Comparison of ENCODE assay signal across 9 cellular contexts in genomic region chr22:25747245-25747944, GRCh38. TPM values are rescaled to one million over a fixed set of nuclear protein-coding genes. Genes with fewer than 3 reads are reported as not detected.
DNase-seq lines count a peak whose midpoint lies in the region; TF ChIP-seq lines count a peak whose summit lies in the region.
"Had no signal": no experiment of that assay in that cellular context is flagged by ENCODE, and none has a peak within 500 bp of the region (broad histone marks: within the 10 kb centered on the region; RNA-seq: fewer than 3 reads in every experiment).

No MANE protein-coding gene starts in this region.

- peak overlapping the region; percentile 76 for H3K27ac ChIP-seq in skeletal muscle tissue (ENCODE audit: low read depth, low read length)
- H3K27ac ChIP-seq: vagina had no signal

- peaks cover 5% of the 10 kb centered on the region for H3K27me3 Mint-ChIP-seq in HFFc6 (ENCODE audit: insufficient read depth)

- peaks cover 0 to 6% (median 0%) of the 10 kb centered on the region in 3 donors for H3K36me3 ChIP-seq in skeletal muscle tissue (ENCODE audit: control insufficient read depth in 3 of 3, insufficient read depth in 3 of 3, low read length in 3 of 3)
- H3K36me3 ChIP-seq: vagina had no signal

- DNase-seq in HFFc6 (peak; percentile 65), SW480 (ENCODE audit: low spot score) (peak; percentile 56), fibroblast of the aortic adventitia (ENCODE audit: low read depth) (peak; percentile 97), superior temporal gyrus (ENCODE audit: extremely low spot score) (no peak), NCI-H128 (lab: John Stamatoyannopoulos, UW; ENCODE audit: unreplicated experiment) (no peak), activated gamma-delta T cell (lab: John Stamatoyannopoulos, UW) (no peak)
- DNase-seq: KG1 had no signal

- peaks cover 68 to 79% (median 74%) of the 10 kb centered on the region in 3 donors for H3K4me1 ChIP-seq in skeletal muscle tissue (ENCODE audit: control insufficient read depth in 3 of 3, insufficient read depth in 3 of 3, low read length in 3 of 3)
- H3K4me1 ChIP-seq: vagina had no signal

- peak overlapping the region; percentile 83 for H3K27ac Mint-ChIP-seq in HFFc6

- TF ChIP-seq CTCF in HFFc6 (IDR thresholded peaks at IDR 0.05) (no peak), fibroblast of the aortic adventitia (IDR thresholded peaks at IDR 0.05; ENCODE audit: insufficient read depth, low read length) (no peak)

- no peaks in the 10 kb centered on the region for H3K27me3 ChIP-seq in skeletal muscle tissue (ENCODE audit: control insufficient read depth in 3 of 3, insufficient read depth in 3 of 3, low read length in 3 of 3)
- H3K27me3 ChIP-seq: vagina had no signal

- peak overlapping the region; percentile 52 to 74 (median 54) for H3K9ac ChIP-seq in skeletal muscle tissue (ENCODE audit: low read depth in 1 of 3, low read length in 3 of 3)

- peaks cover 9% of the 10 kb centered on the region for H3K36me3 Mint-ChIP-seq in HFFc6 (ENCODE audit: low read depth)

- no peaks in the 10 kb centered on the region for H3K9me3 ChIP-seq in skeletal muscle tissue (ENCODE audit: control insufficient read depth in 3 of 3, low read length in 3 of 3)
- H3K9me3 ChIP-seq: vagina had no signal

- H3K4me3 ChIP-seq in fibroblast of the aortic adventitia (ENCODE audit: low read depth, low read length), result no peak overlapping the region
- peak overlapping the region; percentile 35 to 64 (median 39) for H3K4me3 ChIP-seq in skeletal muscle tissue (ENCODE audit: low read length in 3 of 3)
- H3K4me3 ChIP-seq: vagina had no signal

- H3K9me3 Mint-ChIP-seq in HFFc6, result peaks cover 54% of the 10 kb centered on the region

- H3K4me3 Mint-ChIP-seq in HFFc6, result peak overlapping the region; percentile 26; the same call in 1 of the 2 replicates

- H3K4me1 Mint-ChIP-seq in HFFc6 (ENCODE audit: low read depth), result peaks cover 27% of the 10 kb centered on the region; the same call in 1 of the 2 replicates

RNA-seq across cellular contexts. Expression of gene MYO18B, which starts 5.4 kb away (rescaled TPM):
- under 1 TPM in 1 of 6 experiments, not detected in 5; 0.02 TPM for total RNA-seq in HFFc6 (2021; fragmentation: NEBNext Ultra II Directional; extraction: Animal tissue kit (Norgen Biotek cat#: 25700))
- total RNA-seq in fibroblast of the aortic adventitia (ENCODE audit: low replicate concordance), result 0.08 TPM in 1 of 2 replicates, not detected in the other
- 144 TPM for total RNA-seq in skeletal muscle tissue
- total RNA-seq: vagina had no signal

Comparison
In these comparisons a context has a peak if more than half of its experiments do, and no peak if none do; other contexts are left out.
1. DNase-seq: peak in HFFc6 (single experiment), SW480 (single experiment) and fibroblast of the aortic adventitia (single experiment); none in superior temporal gyrus (single experiment), NCI-H128 (single experiment) and activated gamma-delta T cell (single experiment).
2. RNA of gene MYO18B, which starts 5.4 kb away (total RNA-seq): 144 TPM in skeletal muscle tissue (single experiment); 0.02 TPM in HFFc6 and 0.08 TPM in fibroblast of the aortic adventitia; every median in the first group is over 100 times any median in the second.